ENCODE assay signal across 8 cellular contexts in the genomic region with DNA sequence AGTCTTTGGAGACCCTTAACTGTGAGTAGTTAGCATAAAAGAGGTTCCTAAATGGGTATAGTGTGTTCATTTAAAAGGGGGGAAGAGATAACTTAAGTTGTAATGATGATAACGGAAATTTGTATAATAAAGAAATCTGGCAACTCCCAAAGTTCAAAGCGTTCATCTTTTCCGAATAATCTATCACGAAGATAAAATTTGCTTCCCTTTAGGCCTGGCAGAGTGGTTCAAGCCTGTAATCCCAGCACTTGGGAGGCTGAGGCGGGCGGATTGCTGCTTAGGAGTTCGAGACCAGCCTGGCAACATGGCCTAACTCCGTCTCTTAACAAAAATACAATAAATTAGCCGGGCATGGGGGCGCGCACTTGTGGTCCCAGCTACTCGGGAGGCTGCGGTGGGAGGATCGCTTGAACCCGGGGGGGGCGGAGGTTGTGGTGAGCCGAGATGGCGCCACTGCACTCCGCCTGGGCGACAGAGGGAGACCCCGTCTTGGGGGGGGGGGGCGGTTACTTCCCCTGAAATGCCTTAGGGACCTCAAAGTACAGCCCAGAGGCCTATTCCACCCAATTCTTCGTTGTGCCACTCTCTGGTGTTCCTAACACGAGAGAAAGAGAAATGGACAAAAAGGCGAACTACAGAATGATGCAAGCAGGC. TPM values are rescaled to one million over a fixed set of nuclear protein-coding genes. Genes with fewer than 3 reads are reported as not detected.
A peak's percentile ranks its signal among the peaks of the same experiment; 100 is the strongest.
DNase-seq lines count a peak whose midpoint lies in the region; ATAC-seq and TF ChIP-seq lines count a peak whose summit lies in the region.

No MANE protein-coding gene starts in this region.

- no peak for TF ChIP-seq CTCF in ovary (IDR thresholded peaks at IDR 0.05)
- no peak for TF ChIP-seq CTCF in uterus (IDR thresholded peaks at IDR 0.05)

- no peak for ATAC-seq in GM21786 (IDR thresholded peaks at IDR 0.05; ENCODE audit: unreplicated experiment)

- H3K9me3 ChIP-seq in HUES64 (ENCODE audit: insufficient read depth, low read depth, low read length) = peaks cover 3% of the 10 kb centered on the region; the same call in 1 of the 2 replicates
- no peaks in the 10 kb centered on the region for H3K9me3 ChIP-seq in ovary
- H3K9me3 ChIP-seq in uterus = no peaks in the 10 kb centered on the region

- TF ChIP-seq EP300 in ovary (IDR thresholded peaks at IDR 0.05) = no peak

- H2AFZ ChIP-seq in ACC112 (ENCODE audit: low read length, unreplicated experiment) = peak overlapping the region; percentile 92

- peaks cover 54% of the 10 kb centered on the region for H3K79me2 ChIP-seq in ACC112 (ENCODE audit: control insufficient read depth, insufficient read depth, low read length, unreplicated experiment)

- peak overlapping the region; percentile 78 for H3K9ac ChIP-seq in HUES64 (ENCODE audit: low read depth, low read length)

- H3K4me1 ChIP-seq in ACC112 (ENCODE audit: control insufficient read depth, insufficient read depth, low read length, unreplicated experiment) (peaks cover 20% of the 10 kb centered on the region), HUES64 (ENCODE audit: insufficient read depth, low read length) (no peaks in the 10 kb centered on the region), ovary (ENCODE audit: insufficient read depth) (peaks cover 8% of the 10 kb centered on the region), uterus (peaks cover 0 to 7% of the 10 kb centered on the region in 2 donors)

- no peaks in the 10 kb centered on the region for H3K27me3 ChIP-seq in ACC112 (ENCODE audit: insufficient read depth, low read length)
- H3K27me3 ChIP-seq in HUES64 (ENCODE audit: insufficient read depth, low read length) = no peaks in the 10 kb centered on the region
- H3K27me3 ChIP-seq in ovary = no peaks in the 10 kb centered on the region
- no peaks in the 10 kb centered on the region for H3K27me3 ChIP-seq in uterus

- DNase-seq in activated T-cell treated with anti-CD3 and anti-CD28 coated beads for 48 hours (ENCODE audit: low read depth) (peak; percentile 42), fibroblast of peridontal ligament (ENCODE audit: extremely low read depth) (peak; percentile 56), ovary (peak; percentile 35 to 64 (median 57)), uterus (peak; percentile 27 to 29), DMS53 treated with DMSO at 0.1 percent for 48 hours (lab: John Stamatoyannopoulos, UW; ENCODE audit: unreplicated experiment) (no peak)

- peaks cover 30% of the 10 kb centered on the region for H3K36me3 ChIP-seq in ACC112 (ENCODE audit: insufficient read depth, low read length)
- peaks cover 33% of the 10 kb centered on the region for H3K36me3 ChIP-seq in HUES64 (ENCODE audit: insufficient read depth, low read length)
- H3K36me3 ChIP-seq in ovary = no peaks in the 10 kb centered on the region
- no peaks in the 10 kb centered on the region for H3K36me3 ChIP-seq in uterus

- H3K27ac ChIP-seq in ACC112 (ENCODE audit: low read depth, low read length) (peak overlapping the region; percentile 85), HUES64 (ENCODE audit: low read depth, low read length) (peak overlapping the region; percentile 81), ovary (peak overlapping the region; percentile 80), uterus (peak overlapping the region; percentile 90 to 98)

- intact Hi-C loops in ovary (cut with DNase I) = loop anchor here in 3 of 4 donors (10.0 kb wide), 2 partner anchors 113 to 123 kb away; a partner anchor contains a TSS
- intact Hi-C loops in uterus (cut with DNase I; ENCODE audit: low total_unique reads) = no loop called here

- H3K4me3 ChIP-seq in ACC112 (ENCODE audit: low read depth, low read length) (peak overlapping the region; percentile 94), HUES64 (ENCODE audit: low read length) (peak overlapping the region; percentile 82), ovary (peak overlapping the region; percentile 84), uterus (peak overlapping the region; percentile 76 to 77)

- WGBS in HUES64 = 15% methylated on average over 24 of the region's 25 CpGs
- 10 to 23% (median 14%) methylated on average over 22 to 25 of the region's 25 CpGs for WGBS in ovary, 3 donors

- TF ChIP-seq POLR2A in ovary (IDR thresholded peaks at IDR 0.05) (no peak), uterus (IDR thresholded peaks at IDR 0.05) (no peak)

RNA-seq across cellular contexts. Expression of a gene that starts 0.9 kb away (rescaled TPM):
- polyA plus RNA-seq in HUES64 (2013, experiment 1 of 2) = 40.3 TPM
- polyA plus RNA-seq in HUES64 (2013, experiment 2 of 2) = 47.5 TPM
- total RNA-seq in ovary = 100 to 1,000 TPM; 144 to 220 (median 183) TPM
- 100 to 1,000 TPM in 1 of 2 donors, 10 to 100 TPM in 1; 67.8 to 106 TPM for polyA plus RNA-seq in ovary
- 100 to 1,000 TPM; 187 to 288 (median 233) TPM for total RNA-seq in uterus

RNA-seq across cellular contexts. Expression of a gene that starts 48.5 kb away (rescaled TPM):
- polyA plus RNA-seq in HUES64 (2013, experiment 1 of 2) = 32.4 TPM
- polyA plus RNA-seq in HUES64 (2013, experiment 2 of 2) = 36.5 TPM
- total RNA-seq in ovary (10 to 100 TPM; 44.9 to 74.9 (median 55.6) TPM), uterus (100 to 1,000 TPM in 2 of 4 donors, 10 to 100 TPM in 2; 36.6 to 192 (median 91.0) TPM)
- polyA plus RNA-seq in ovary = 10 to 100 TPM; 13.6 to 24.8 TPM
